ENCODE assay signal across 8 cellular contexts in the genomic region with DNA sequence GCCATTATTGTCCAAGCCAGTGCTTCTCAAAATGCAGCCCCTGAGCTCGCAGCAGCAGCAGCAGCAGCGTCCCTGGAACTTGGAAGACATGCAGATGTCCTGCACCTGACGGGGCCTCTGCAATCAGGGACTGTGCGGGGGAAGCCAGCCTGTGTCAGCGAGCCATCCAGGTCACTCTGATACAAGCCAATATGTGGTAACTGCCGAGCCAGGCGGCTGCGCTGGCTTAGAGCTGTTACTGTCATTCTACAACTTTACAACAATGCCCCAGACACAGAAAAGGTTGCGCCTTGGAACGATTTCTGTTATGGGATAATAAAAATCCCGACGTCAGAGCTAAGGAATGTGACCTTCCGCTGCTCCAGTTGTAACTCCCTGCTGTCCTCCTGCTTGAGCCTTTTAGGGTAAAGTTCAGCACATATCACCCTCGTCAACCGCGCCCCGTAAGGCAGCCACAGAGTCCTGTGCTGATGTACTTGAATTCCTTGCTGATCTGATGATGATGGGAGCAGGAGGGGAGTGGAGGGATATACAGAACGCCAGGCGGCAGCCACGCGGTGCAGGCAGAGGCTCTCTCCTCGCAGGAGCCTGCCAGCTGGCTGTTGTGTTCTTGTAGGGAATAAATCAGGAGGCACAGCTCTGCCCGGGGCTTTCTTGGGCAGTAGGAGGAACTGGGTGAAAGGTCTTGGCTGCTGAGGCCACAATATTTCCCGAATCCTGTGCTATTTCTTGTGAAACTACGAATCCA. TPM values are rescaled to one million over a fixed set of nuclear protein-coding genes. Genes with fewer than 3 reads are reported as not detected.
DNase-seq lines count a peak whose midpoint lies in the region; ATAC-seq and TF ChIP-seq lines count a peak whose summit lies in the region.

No MANE protein-coding gene starts in this region.

- H3K4me2 ChIP-seq in fibroblast of lung (ENCODE audit: extremely low read depth, insufficient read depth, low read length), result peak overlapping the region; percentile 84

- no peaks in the 10 kb centered on the region for H3K36me3 ChIP-seq in fibroblast of lung (ENCODE audit: control insufficient read depth, insufficient read depth, low read length)

- no peaks in the 10 kb centered on the region for H3K27me3 ChIP-seq in fibroblast of lung (ENCODE audit: control insufficient read depth, insufficient read depth, low read length)

- no peaks in the 10 kb centered on the region for H3K79me2 ChIP-seq in fibroblast of lung (ENCODE audit: control insufficient read depth, insufficient read depth, low read length)

- peak overlapping the region; percentile 58 for H3K9ac ChIP-seq in fibroblast of lung (ENCODE audit: insufficient read depth, low read length)

- H3K9me3 ChIP-seq in fibroblast of lung (ENCODE audit: control insufficient read depth, insufficient read depth, low read depth, low read length), result no peaks in the 10 kb centered on the region

- peaks cover 11% of the 10 kb centered on the region for H3K4me1 ChIP-seq in fibroblast of lung (ENCODE audit: control insufficient read depth, extremely low read depth, insufficient read depth, low read length)

- peak overlapping the region in 3 of 4 experiments; percentile 11 to 28 (median 24) for H3K4me3 ChIP-seq in fibroblast of lung (replicated peaks in 1 of 4; ENCODE audit: control extremely low read depth in 1 of 4, insufficient read depth in 1 of 4, low read depth in 3 of 4, low read length in 4 of 4)

- peak; percentile 91 for DNase-seq in GM04504 (ENCODE audit: low read depth)
- peak; percentile 88 for DNase-seq in RPMI7951 (ENCODE audit: low read depth)
- DNase-seq in fibroblast of lung (ENCODE audit: low read depth in 2 of 2), result peak; percentile 85 to 99
- DNase-seq in myocyte (ENCODE audit: low read depth), result peak; percentile 90
- no peak for DNase-seq in OCI-M1 (lab: John Stamatoyannopoulos, UW)
- no peak for DNase-seq in SKM-1 treated with dmso at 0.1 percent for 144 hours (lab: John Stamatoyannopoulos, UW; ENCODE audit: unreplicated experiment)

- peak overlapping the region; percentile 21 for H2AFZ ChIP-seq in fibroblast of lung (ENCODE audit: low read length)

- peak; percentile 50 to 60 for TF ChIP-seq CTCF in fibroblast of lung (conservative IDR thresholded peaks at IDR 0.05 in 1 of 2, IDR thresholded peaks at IDR 0.05 in 1 of 2; ENCODE audit: low read depth in 1 of 2, low read length in 2 of 2)

- H3K27ac ChIP-seq in fibroblast of lung (ENCODE audit: insufficient read depth, low read length), result peak overlapping the region; percentile 82

- ATAC-seq in GM21786 (IDR thresholded peaks at IDR 0.05; ENCODE audit: unreplicated experiment) (no peak), HG02763 (IDR thresholded peaks at IDR 0.05; ENCODE audit: unreplicated experiment) (no peak)

- no peaks in the 10 kb centered on the region for H4K20me1 ChIP-seq in fibroblast of lung (ENCODE audit: control insufficient read depth, extremely low read depth, insufficient read depth, low read length)

RNA-seq across cellular contexts. Expression of gene CRYGN, which starts 20.0 kb away (rescaled TPM):
- total RNA-seq in RPMI7951 (2014; rRNA removed; shearing (Covaris generic)), result not detected in 2 replicates
- 0.26 and 0.50 TPM in 2 replicates for total RNA-seq in fibroblast of lung
- 0.02 and 0.07 TPM in 2 replicates for polyA plus RNA-seq in fibroblast of lung
- not detected in 2 replicates for polyA plus RNA-seq in fibroblast of lung (2012)
- not detected in 2 replicates for polyA minus RNA-seq in fibroblast of lung (ENCODE audit: low replicate concordance)
- 0.16 TPM in 1 of 2 replicates, not detected in the other for total RNA-seq in myocyte
- polyA plus RNA-seq in myocyte (2012), result 0.06 TPM

RNA-seq across cellular contexts. Expression of gene WDR86, which starts 50.1 kb away (rescaled TPM):
- not detected in 2 replicates for total RNA-seq in RPMI7951 (2014; rRNA removed; shearing (Covaris generic))
- total RNA-seq in fibroblast of lung, result 0.33 and 1.0 TPM in 2 replicates
- polyA plus RNA-seq in fibroblast of lung, result not detected in 2 replicates
- polyA plus RNA-seq in fibroblast of lung (2012), result not detected in 2 replicates
- polyA minus RNA-seq in fibroblast of lung (ENCODE audit: low replicate concordance), result not detected in 2 replicates
- 0.42 TPM in 1 of 2 replicates, not detected in the other for total RNA-seq in myocyte
- 0.54 TPM for polyA plus RNA-seq in myocyte (2012)

RNA-seq across cellular contexts. Expression of gene RHEB, which starts 59.8 kb away (rescaled TPM):
- total RNA-seq in RPMI7951 (2014; rRNA removed; shearing (Covaris generic)), result 211 and 217 TPM in 2 replicates
- total RNA-seq in fibroblast of lung (62.9 and 81.4 TPM in 2 replicates), myocyte (106 and 114 TPM in 2 replicates)
- polyA plus RNA-seq in fibroblast of lung, result 122 and 135 TPM in 2 replicates
- polyA plus RNA-seq in fibroblast of lung (2012), result 103 and 106 TPM in 2 replicates
- 6.8 and 8.6 TPM in 2 replicates for polyA minus RNA-seq in fibroblast of lung (ENCODE audit: low replicate concordance)
- 133 TPM for polyA plus RNA-seq in myocyte (2012)

Comparison
In these comparisons a context has a peak if more than half of its experiments do, and no peak if none do; other contexts are left out.
1. DNase-seq: peak in GM04504 (single experiment), RPMI7951 (single experiment), fibroblast of lung (2 of 2) and myocyte (single experiment); none in OCI-M1 (single experiment) and SKM-1 treated with dmso at 0.1 percent for 144 hours (single experiment).